In genomic region chr6:68635412-68635705, GRCh38 we compare ENCODE assay signal across 9 cellular contexts. TPM values are rescaled to one million over a fixed set of nuclear protein-coding genes. Genes with fewer than 3 reads are reported as not detected.
DNase-seq lines count a peak whose midpoint lies in the region; ATAC-seq and TF ChIP-seq lines count a peak whose summit lies in the region.
"Had no signal": no experiment of that assay in that cellular context is flagged by ENCODE, and none has a peak within 500 bp of the region (broad histone marks: within the 10 kb centered on the region; RNA-seq: fewer than 3 reads in every experiment).

No MANE protein-coding gene starts in this region.

- under 1% methylated on average over 15 of the region's 15 CpGs for WGBS in right cardiac atrium
- 1 to 4% (median 3%) methylated on average over 13 to 15 of the region's 15 CpGs for WGBS in stomach, 5 donors

- TF ChIP-seq EP300 in stomach (IDR thresholded peaks at IDR 0.05), result no peak

- H3K4me3 ChIP-seq in Peyer's patch (peak overlapping the region; percentile 41 to 63 (median 50)), right cardiac atrium (ENCODE audit: low read length) (peak overlapping the region; percentile 92), stomach (peak overlapping the region; percentile 68 to 83 (median 74))

- no peaks in the 10 kb centered on the region for H3K9me3 Mint-ChIP-seq in T-helper 2 cell treated with Interferon-gamma antibody and Interleukin-4, amounts not matched to agents 5 μg/mL and 100 μg/mL, for 36 hours

- TF ChIP-seq CTCF in Peyer's patch (IDR thresholded peaks at IDR 0.05) (no peak), stomach (IDR thresholded peaks at IDR 0.05) (no peak)

- H3K4me3 Mint-ChIP-seq in T-helper 2 cell treated with Interferon-gamma antibody and Interleukin-4, amounts not matched to agents 5 μg/mL and 100 μg/mL, for 36 hours, result peak overlapping the region; percentile 82

- H3K9me3 ChIP-seq in Peyer's patch (no peaks in the 10 kb centered on the region), right cardiac atrium (ENCODE audit: control insufficient read depth, low read length) (no peaks in the 10 kb centered on the region), stomach (no peaks in the 10 kb centered on the region)

- no peak for ATAC-seq in right cardiac atrium

- peaks cover 53% of the 10 kb centered on the region for H3K27me3 Mint-ChIP-seq in T-helper 2 cell treated with Interferon-gamma antibody and Interleukin-4, amounts not matched to agents 5 μg/mL and 100 μg/mL, for 36 hours (ENCODE audit: low read depth)

- H3K4me1 Mint-ChIP-seq in T-helper 2 cell treated with Interferon-gamma antibody and Interleukin-4, amounts not matched to agents 5 μg/mL and 100 μg/mL, for 36 hours (ENCODE audit: low read depth), result peaks cover 12% of the 10 kb centered on the region

- TF ChIP-seq POLR2A in Peyer's patch (IDR thresholded peaks at IDR 0.05) (no peak), stomach (IDR thresholded peaks at IDR 0.05) (no peak)

- no peak overlapping the region for H3K27ac Mint-ChIP-seq in T-helper 2 cell treated with Interferon-gamma antibody and Interleukin-4, amounts not matched to agents 5 μg/mL and 100 μg/mL, for 36 hours

- no peak for DNase-seq in T-helper 2 cell treated with Interferon-gamma antibody and Interleukin-4, amounts not matched to agents 5 μg/mL and 100 μg/mL, for 36 hours (ENCODE audit: low spot score)
- DNase-seq in T-helper 2 cell (no peak), Peyer's patch (no peak), right cardiac atrium (no peak), stomach (no peak), LoVo (ENCODE audit: low spot score) (no peak), Kasumi-1 (lab: John Stamatoyannopoulos, UW) (no peak), C1 segment of cervical spinal cord (lab: John Stamatoyannopoulos, UW) (no peak)

- H3K27ac ChIP-seq in Peyer's patch, result peak overlapping the region in 3 of 4 donors; percentile 17 to 77 (median 72)
- peak overlapping the region; percentile 59 for H3K27ac ChIP-seq in right cardiac atrium (ENCODE audit: low read length)
- H3K27ac ChIP-seq in stomach, result peak overlapping the region in 4 of 5 donors; percentile 28 to 81 (median 68)
- H3K27ac ChIP-seq: C4-2B had no signal

- intact Hi-C loops in right cardiac atrium (cut with DNase I), result loop anchor here in 3 of 4 donors (5.0 to 10.0 kb wide), 2 partner anchors 142 to 329 kb away; no protein-coding TSS in a partner anchor
- intact Hi-C loops in stomach (cut with DNase I; ENCODE audit: low total_unique reads), result no loop called here

- no peaks in the 10 kb centered on the region for H3K36me3 Mint-ChIP-seq in T-helper 2 cell treated with Interferon-gamma antibody and Interleukin-4, amounts not matched to agents 5 μg/mL and 100 μg/mL, for 36 hours (ENCODE audit: low read depth)

- no peaks in the 10 kb centered on the region for H3K27me3 ChIP-seq in Peyer's patch
- H3K27me3 ChIP-seq in right cardiac atrium (ENCODE audit: control insufficient read depth, insufficient read depth), result no peaks in the 10 kb centered on the region
- H3K27me3 ChIP-seq in stomach, result peaks cover 0 to 61% (median 28%) of the 10 kb centered on the region in 3 donors

- H3K36me3 ChIP-seq in Peyer's patch (no peaks in the 10 kb centered on the region), stomach (no peaks in the 10 kb centered on the region)

- H3K4me1 ChIP-seq in Peyer's patch (peaks cover 0 to 6% (median 0%) of the 10 kb centered on the region in 4 donors), right cardiac atrium (ENCODE audit: control insufficient read depth, insufficient read depth, low read length) (no peaks in the 10 kb centered on the region), stomach (peaks cover 4 to 40% (median 28%) of the 10 kb centered on the region in 4 donors)

RNA-seq across cellular contexts. Expression of gene ADGRB3, which starts 0.3 kb away (rescaled TPM):
- total RNA-seq in Peyer's patch, result 1 to 10 TPM; 1.2 to 9.9 (median 2.5) TPM
- total RNA-seq in right cardiac atrium, result 1 to 10 TPM; 1.5 to 2.6 (median 1.5) TPM
- 0.88 TPM for polyA plus RNA-seq in right cardiac atrium
- 10 to 100 TPM in 1 of 5 donors, 1 to 10 TPM in 1, under 1 TPM in 2, not detected in 1; 0.45 to 16.0 (median 1.1) TPM for total RNA-seq in stomach
- polyA plus RNA-seq in stomach, result under 1 TPM; 0.19 to 0.63 (median 0.61) TPM
